Comparison of ENCODE assay signal across 9 cellular contexts in genomic region chr12:50185975-50186663, GRCh38. TPM values are rescaled to one million over a fixed set of nuclear protein-coding genes. Genes with fewer than 3 reads are reported as not detected.
DNase-seq lines count a peak whose midpoint lies in the region; ATAC-seq and TF ChIP-seq lines count a peak whose summit lies in the region.
"Had no signal": no experiment of that assay in that cellular context is flagged by ENCODE, and none has a peak within 500 bp of the region (broad histone marks: within the 10 kb centered on the region; RNA-seq: fewer than 3 reads in every experiment).

No MANE protein-coding gene starts in this region.

- intact Hi-C loops in activated naive CD4-positive, alpha-beta T cell treated with anti-CD3 and anti-CD28 coated beads for 36 hours (cut with micrococcal nuclease) = no loop called here

- H3K36me3 ChIP-seq in tibial nerve = peaks cover 0 to 21% (median 0%) of the 10 kb centered on the region in 3 donors

- H3K4me1 Mint-ChIP-seq in activated CD8-positive, alpha-beta memory T cell treated with anti-CD3 and anti-CD28 coated beads, Interleukin-2, amount 10 ng/mL, durations not matched to agents 7 days and 5 days = peaks cover 61% of the 10 kb centered on the region
- peaks cover 61% of the 10 kb centered on the region for H3K4me1 Mint-ChIP-seq in activated CD4-positive, alpha-beta memory T cell treated with anti-CD3 and anti-CD28 coated beads, Interleukin-2, amount 10 ng/mL, durations not matched to agents 7 days and 5 days
- H3K4me1 Mint-ChIP-seq in activated naive CD4-positive, alpha-beta T cell treated with anti-CD3 and anti-CD28 coated beads for 36 hours (ENCODE audit: low read depth) = peaks cover 29% of the 10 kb centered on the region

- no peaks in the 10 kb centered on the region for H3K9me3 ChIP-seq in tibial nerve

- WGBS in tibial nerve, 2 donors = 63 to 73% methylated on average over 6 of the region's 6 CpGs

- CTCF ChIA-PET in activated CD8-positive, alpha-beta memory T cell treated with anti-CD3 and anti-CD28 coated beads, Interleukin-2, amount 10 ng/mL, durations not matched to agents 7 days and 5 days (lab: Charles Lee) = interaction anchor here (0.8 to 4.1 kb wide), 6 partner anchors 10 to 129 kb away, joined by 3 to 26 read pairs (median 5); partner anchors contain the start of gene COX14
- CTCF ChIA-PET in activated CD4-positive, alpha-beta memory T cell treated with anti-CD3 and anti-CD28 coated beads, Interleukin-2, amount 10 ng/mL, durations not matched to agents 7 days and 5 days (lab: Charles Lee) = interaction anchor here (4.3 kb wide), 1 partner anchor 10 kb away, joined by 20 read pairs; no protein-coding TSS in a partner anchor
- CTCF ChIA-PET in activated naive CD4-positive, alpha-beta T cell treated with anti-CD3 and anti-CD28 coated beads for 36 hours (lab: Charles Lee) = interaction anchor here (0.6 to 3.2 kb wide), 7 partner anchors 10 to 109 kb away, joined by 3 to 12 read pairs (median 5); partner anchors contain the start of genes CERS5 and COX14

- no peak for DNase-seq in activated CD8-positive, alpha-beta memory T cell treated with anti-CD3 and anti-CD28 coated beads, Interleukin-2, amount 10 ng/mL, durations not matched to agents 7 days and 5 days
- DNase-seq in activated CD8-positive, alpha-beta memory T cell treated with anti-CD3 and anti-CD28 coated beads, Interleukin-2, amount 50 U/mL, for 4 hours = no peak
- DNase-seq in activated CD4-positive, alpha-beta memory T cell treated with anti-CD3 and anti-CD28 coated beads, Interleukin-2, amount 10 ng/mL, durations not matched to agents 7 days and 5 days = no peak
- DNase-seq in foreskin keratinocyte (peak; percentile 54 to 75), tibial nerve (ENCODE audit: low spot score in 2 of 2) (no peak), activated gamma-delta T cell (lab: John Stamatoyannopoulos, UW) (no peak)
- DNase-seq in activated naive CD4-positive, alpha-beta T cell treated with anti-CD3 and anti-CD28 coated beads for 36 hours = no peak
- DNase-seq: ACHN had no signal

- H3K27me3 Mint-ChIP-seq in activated CD8-positive, alpha-beta memory T cell treated with anti-CD3 and anti-CD28 coated beads, Interleukin-2, amount 10 ng/mL, durations not matched to agents 7 days and 5 days = no peaks in the 10 kb centered on the region
- H3K27me3 Mint-ChIP-seq in activated CD4-positive, alpha-beta memory T cell treated with anti-CD3 and anti-CD28 coated beads, Interleukin-2, amount 10 ng/mL, durations not matched to agents 7 days and 5 days = no peaks in the 10 kb centered on the region
- no peaks in the 10 kb centered on the region for H3K27me3 Mint-ChIP-seq in activated naive CD4-positive, alpha-beta T cell treated with anti-CD3 and anti-CD28 coated beads for 36 hours (ENCODE audit: low read depth)

- ATAC-seq in activated CD8-positive, alpha-beta memory T cell treated with anti-CD3 and anti-CD28 coated beads, Interleukin-2, amount 10 ng/mL, durations not matched to agents 7 days and 5 days = no peak
- peak; percentile 45 for ATAC-seq in foreskin keratinocyte
- ATAC-seq in HG03097 (IDR thresholded peaks at IDR 0.05; ENCODE audit: low FRiP score, unreplicated experiment) = no peak

- H3K4me3 Mint-ChIP-seq in activated CD8-positive, alpha-beta memory T cell treated with anti-CD3 and anti-CD28 coated beads, Interleukin-2, amount 10 ng/mL, durations not matched to agents 7 days and 5 days = no peak overlapping the region
- H3K4me3 Mint-ChIP-seq in activated CD4-positive, alpha-beta memory T cell treated with anti-CD3 and anti-CD28 coated beads, Interleukin-2, amount 10 ng/mL, durations not matched to agents 7 days and 5 days = no peak overlapping the region
- H3K4me3 Mint-ChIP-seq in activated naive CD4-positive, alpha-beta T cell treated with anti-CD3 and anti-CD28 coated beads for 36 hours = no peak overlapping the region

- H3K9me3 Mint-ChIP-seq in activated CD8-positive, alpha-beta memory T cell treated with anti-CD3 and anti-CD28 coated beads, Interleukin-2, amount 10 ng/mL, durations not matched to agents 7 days and 5 days (ENCODE audit: low read depth) = no peaks in the 10 kb centered on the region
- no peaks in the 10 kb centered on the region for H3K9me3 Mint-ChIP-seq in activated CD4-positive, alpha-beta memory T cell treated with anti-CD3 and anti-CD28 coated beads, Interleukin-2, amount 10 ng/mL, durations not matched to agents 7 days and 5 days
- no peaks in the 10 kb centered on the region for H3K9me3 Mint-ChIP-seq in activated naive CD4-positive, alpha-beta T cell treated with anti-CD3 and anti-CD28 coated beads for 36 hours

- H3K27ac Mint-ChIP-seq in activated CD8-positive, alpha-beta memory T cell treated with anti-CD3 and anti-CD28 coated beads, Interleukin-2, amount 10 ng/mL, durations not matched to agents 7 days and 5 days = peak overlapping the region; percentile 90
- H3K27ac Mint-ChIP-seq in activated CD4-positive, alpha-beta memory T cell treated with anti-CD3 and anti-CD28 coated beads, Interleukin-2, amount 10 ng/mL, durations not matched to agents 7 days and 5 days = peak overlapping the region; percentile 82
- H3K27ac Mint-ChIP-seq in activated naive CD4-positive, alpha-beta T cell treated with anti-CD3 and anti-CD28 coated beads for 36 hours = no peak overlapping the region

- peak overlapping the region; percentile 42 for H3K27ac ChIP-seq in foreskin keratinocyte
- peak overlapping the region; percentile 20 to 89 (median 66) for H3K27ac ChIP-seq in tibial nerve

- TF ChIP-seq POLR2A in tibial nerve (IDR thresholded peaks at IDR 0.05) = no peak

- no peak overlapping the region for H3K4me3 ChIP-seq in tibial nerve

- H3K36me3 Mint-ChIP-seq in activated CD8-positive, alpha-beta memory T cell treated with anti-CD3 and anti-CD28 coated beads, Interleukin-2, amount 10 ng/mL, durations not matched to agents 7 days and 5 days = peaks cover 24% of the 10 kb centered on the region
- peaks cover 55% of the 10 kb centered on the region for H3K36me3 Mint-ChIP-seq in activated CD4-positive, alpha-beta memory T cell treated with anti-CD3 and anti-CD28 coated beads, Interleukin-2, amount 10 ng/mL, durations not matched to agents 7 days and 5 days (ENCODE audit: low read depth)
- peaks cover 7% of the 10 kb centered on the region for H3K36me3 Mint-ChIP-seq in activated naive CD4-positive, alpha-beta T cell treated with anti-CD3 and anti-CD28 coated beads for 36 hours (ENCODE audit: low read depth)

- H3K27me3 ChIP-seq in foreskin keratinocyte (no peaks in the 10 kb centered on the region), tibial nerve (no peaks in the 10 kb centered on the region)

- TF ChIP-seq EP300 in tibial nerve (IDR thresholded peaks at IDR 0.05) = peak in 1 of 2 donors; percentile 29

- POLR2A ChIA-PET in activated CD4-positive, alpha-beta memory T cell treated with anti-CD3 and anti-CD28 coated beads, Interleukin-2, amount 10 ng/mL, durations not matched to agents 7 days and 5 days (lab: Charles Lee) = interaction anchor here (0.7 to 5.2 kb wide), 11 partner anchors 10 to 97 kb away, joined by 3 to 26 read pairs (median 3); partner anchors contain the start of genes CERS5, COX14 and LIMA1

- H3K4me1 ChIP-seq in foreskin keratinocyte (peaks cover 43% of the 10 kb centered on the region), tibial nerve (peaks cover 0 to 50% (median 27%) of the 10 kb centered on the region in 4 donors)

- TF ChIP-seq CTCF in foreskin keratinocyte (conservative IDR thresholded peaks at IDR 0.05) (no peak), tibial nerve (IDR thresholded peaks at IDR 0.05) (no peak)

RNA-seq across cellular contexts. Expression of gene CERS5, which starts 18.9 kb away (rescaled TPM):
- total RNA-seq in activated CD8-positive, alpha-beta memory T cell treated with anti-CD3 and anti-CD28 coated beads, Interleukin-2, amount 10 ng/mL, durations not matched to agents 7 days and 5 days = 10 to 100 TPM; 55.0 to 56.3 TPM
- 10 to 100 TPM; 48.4 to 56.3 TPM for total RNA-seq in activated CD4-positive, alpha-beta memory T cell treated with anti-CD3 and anti-CD28 coated beads, Interleukin-2, amount 10 ng/mL, durations not matched to agents 7 days and 5 days
- 35.9 and 38.9 TPM in 2 replicates for total RNA-seq in foreskin keratinocyte
- polyA plus RNA-seq in foreskin keratinocyte = 40.6 and 42.6 TPM in 2 replicates
- 10 to 100 TPM; 30.3 to 45.5 (median 40.5) TPM for total RNA-seq in tibial nerve
- total RNA-seq in activated naive CD4-positive, alpha-beta T cell treated with anti-CD3 and anti-CD28 coated beads for 36 hours = 10 to 100 TPM; 32.6 to 33.6 TPM

Comparison
In these comparisons a context has a peak if more than half of its experiments do, and no peak if none do; other contexts are left out.
1. DNase-seq: peak in foreskin keratinocyte (2 of 2); none in activated CD8-positive, alpha-beta memory T cell treated with anti-CD3 and anti-CD28 coated beads, Interleukin-2, amount 10 ng/mL, durations not matched to agents 7 days and 5 days (single experiment), activated CD8-positive, alpha-beta memory T cell treated with anti-CD3 and anti-CD28 coated beads, Interleukin-2, amount 50 U/mL, for 4 hours (single experiment), activated CD4-positive, alpha-beta memory T cell treated with anti-CD3 and anti-CD28 coated beads, Interleukin-2, amount 10 ng/mL, durations not matched to agents 7 days and 5 days (single experiment), tibial nerve (0 of 2), activated gamma-delta T cell (single experiment) and activated naive CD4-positive, alpha-beta T cell treated with anti-CD3 and anti-CD28 coated beads for 36 hours (single experiment).